Comparison of ENCODE assay signal across 11 cellular contexts in the genomic region with DNA sequence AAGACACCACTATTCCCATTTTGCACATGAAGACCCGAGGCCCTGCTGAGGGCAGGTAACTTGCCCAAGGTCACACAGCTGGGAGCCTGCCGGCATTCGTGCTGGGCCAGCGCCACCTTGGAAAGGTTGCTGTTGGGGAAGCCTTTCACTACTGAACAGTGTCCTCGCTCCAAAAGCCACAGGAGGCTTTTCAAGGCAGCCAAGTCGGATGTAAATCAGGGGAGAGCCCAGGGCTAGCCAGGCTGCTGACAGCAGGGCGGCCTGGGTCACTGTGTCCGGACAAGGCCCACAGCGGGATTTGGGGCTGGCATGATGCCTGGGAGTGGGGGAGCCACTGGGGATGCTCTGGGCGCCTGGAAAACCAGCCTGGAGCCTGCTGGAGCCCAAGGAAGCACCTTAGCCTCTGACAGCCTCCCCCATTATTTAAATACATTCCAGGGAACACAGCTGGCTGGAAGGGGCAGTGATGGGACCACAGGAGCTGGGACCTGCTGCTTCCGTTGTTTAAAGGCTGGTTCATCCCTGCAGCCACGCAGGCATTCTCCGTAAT. TPM values are rescaled to one million over a fixed set of nuclear protein-coding genes. Genes with fewer than 3 reads are reported as not detected.
DNase-seq lines count a peak whose midpoint lies in the region; TF ChIP-seq lines count a peak whose summit lies in the region.
"Had no signal": no experiment of that assay in that cellular context is flagged by ENCODE, and none has a peak within 500 bp of the region (broad histone marks: within the 10 kb centered on the region; RNA-seq: fewer than 3 reads in every experiment).

No MANE protein-coding gene starts in this region.

- H3K9me3 Mint-ChIP-seq in activated CD4-positive, alpha-beta memory T cell treated with anti-CD3 and anti-CD28 coated beads, Interleukin-2, amount 10 ng/mL, durations not matched to agents 7 days and 5 days: no peaks in the 10 kb centered on the region

- POLR2A ChIA-PET in PC-9 (lab: Charles Lee; ENCODE audit: unreplicated experiment): no interaction called here
- POLR2A ChIA-PET in activated CD4-positive, alpha-beta memory T cell treated with anti-CD3 and anti-CD28 coated beads, Interleukin-2, amount 10 ng/mL, durations not matched to agents 7 days and 5 days (lab: Charles Lee): interaction anchor here (1.2 kb wide), 1 partner anchor 9 kb away, joined by 3 read pairs; no protein-coding TSS in a partner anchor

- CTCF ChIA-PET in PC-9 (lab: Charles Lee): no interaction called here
- CTCF ChIA-PET in activated CD4-positive, alpha-beta memory T cell treated with anti-CD3 and anti-CD28 coated beads, Interleukin-2, amount 10 ng/mL, durations not matched to agents 7 days and 5 days (lab: Charles Lee): no interaction called here

- no peak for TF ChIP-seq EP300 in ovary (IDR thresholded peaks at IDR 0.05)

- peaks cover 15% of the 10 kb centered on the region for H4K20me1 ChIP-seq in DOHH2 (ENCODE audit: control insufficient read depth, insufficient read depth, low read depth, low read length)
- no peaks in the 10 kb centered on the region for H4K20me1 ChIP-seq in PC-9 (ENCODE audit: insufficient read depth)

- peaks cover 61% of the 10 kb centered on the region for H3K4me1 ChIP-seq in DOHH2 (ENCODE audit: control insufficient read depth, low read length)
- peaks cover 91% of the 10 kb centered on the region for H3K4me1 ChIP-seq in PC-9 (replicated peaks; ENCODE audit: insufficient read depth)
- H3K4me1 ChIP-seq in ovary (ENCODE audit: insufficient read depth): peaks cover 23% of the 10 kb centered on the region
- peaks cover 23 to 50% (median 24%) of the 10 kb centered on the region in 3 donors for H3K4me1 ChIP-seq in esophagus squamous epithelium

- H3K4me2 ChIP-seq in DOHH2 (ENCODE audit: low read length) (peak overlapping the region; percentile 39; the same call in 1 of the 2 replicates), PC-9 (peak overlapping the region; percentile 45)
- H3K4me2 ChIP-seq: BLaER1 had no signal

- H3K9me3 ChIP-seq in DOHH2 (ENCODE audit: control insufficient read depth, insufficient read depth, low read length) (no peaks in the 10 kb centered on the region), PC-9 (ENCODE audit: insufficient read depth, low read depth) (no peaks in the 10 kb centered on the region), ovary (no peaks in the 10 kb centered on the region), esophagus squamous epithelium (no peaks in the 10 kb centered on the region)
- H3K9me3 ChIP-seq: BLaER1, heart right ventricle had no signal

- H3K79me2 ChIP-seq in DOHH2 (ENCODE audit: control insufficient read depth, low read length) (peaks cover 92% of the 10 kb centered on the region), PC-9 (ENCODE audit: low read depth) (peaks cover 85% of the 10 kb centered on the region)

- H3K4me3 ChIP-seq in DOHH2 (ENCODE audit: low read length): no peak overlapping the region
- no peak overlapping the region for H3K4me3 ChIP-seq in PC-9
- H3K4me3 ChIP-seq in ovary: no peak overlapping the region
- H3K4me3 ChIP-seq in esophagus squamous epithelium: no peak overlapping the region
- H3K4me3 ChIP-seq: BLaER1, heart right ventricle had no signal

- no peak for DNase-seq in PC-9
- DNase-seq in globus pallidus (ENCODE audit: low spot score): peak; percentile 29
- DNase-seq in ovary: peak; percentile 69 to 90 (median 87)
- DNase-seq in GM20000 (ENCODE audit: low spot score): no peak
- DNase-seq in activated CD4-positive, alpha-beta memory T cell treated with anti-CD3 and anti-CD28 coated beads, Interleukin-2, amount 10 ng/mL, durations not matched to agents 7 days and 5 days: no peak
- DNase-seq in esophagus squamous epithelium (lab: John Stamatoyannopoulos, UW): no peak
- DNase-seq in stimulated activated CD4-positive, alpha-beta T cell treated with anti-CD3 and anti-CD28 coated beads, Interleukin-4, amount 100 ng/mL, for 4 hours: no peak
- DNase-seq: NCI-H1694 treated with DMSO at 0.1 percent for 48 hours had no signal

- H3K36me3 ChIP-seq in DOHH2 (ENCODE audit: control insufficient read depth, low read length): peaks cover 66% of the 10 kb centered on the region
- peaks cover 29% of the 10 kb centered on the region; the same call in 1 of the 2 replicates for H3K36me3 ChIP-seq in PC-9 (ENCODE audit: low read depth)
- H3K36me3 ChIP-seq in ovary: no peaks in the 10 kb centered on the region
- peaks cover 0 to 47% (median 0%) of the 10 kb centered on the region in 3 donors for H3K36me3 ChIP-seq in esophagus squamous epithelium

- H3K27ac Mint-ChIP-seq in activated CD4-positive, alpha-beta memory T cell treated with anti-CD3 and anti-CD28 coated beads, Interleukin-2, amount 10 ng/mL, durations not matched to agents 7 days and 5 days: no peak overlapping the region

- TF ChIP-seq CTCF in DOHH2 (IDR thresholded peaks at IDR 0.05; ENCODE audit: low read depth, low read length, poor library complexity, severe bottlenecking): no peak
- no peak for TF ChIP-seq CTCF in PC-9 (conservative IDR thresholded peaks at IDR 0.05)
- TF ChIP-seq CTCF in ovary (IDR thresholded peaks at IDR 0.05): no peak
- no peak for TF ChIP-seq CTCF in GM20000 (IDR thresholded peaks at IDR 0.05; ENCODE audit: extremely low read depth, missing control alignments)
- no peak for TF ChIP-seq CTCF in esophagus squamous epithelium (IDR thresholded peaks at IDR 0.05)

- H3K9me2 ChIP-seq in DOHH2 (replicated peaks; ENCODE audit: control insufficient read depth, low read length) (no peaks in the 10 kb centered on the region), PC-9 (ENCODE audit: insufficient read depth) (no peaks in the 10 kb centered on the region)

- intact Hi-C loops in PC-9 (cut with micrococcal nuclease; ENCODE audit: unreplicated experiment) (loop anchor here (1.0 kb wide), 1 partner anchor 152 kb away; no protein-coding TSS in a partner anchor), ovary (cut with DNase I) (loop anchor here in 1 of 4 donors (5.0 kb wide), 1 partner anchor 39 kb away; no protein-coding TSS in a partner anchor), esophagus squamous epithelium (cut with DNase I) (no loop called here)

- H3K4me3 Mint-ChIP-seq in activated CD4-positive, alpha-beta memory T cell treated with anti-CD3 and anti-CD28 coated beads, Interleukin-2, amount 10 ng/mL, durations not matched to agents 7 days and 5 days: no peak overlapping the region

- no peaks in the 10 kb centered on the region for H3K27me3 ChIP-seq in DOHH2 (ENCODE audit: control insufficient read depth, low read length)
- H3K27me3 ChIP-seq in PC-9 (ENCODE audit: insufficient read depth, low read depth): no peaks in the 10 kb centered on the region
- no peaks in the 10 kb centered on the region for H3K27me3 ChIP-seq in ovary
- H3K27me3 ChIP-seq in esophagus squamous epithelium: no peaks in the 10 kb centered on the region
- H3K27me3 ChIP-seq: BLaER1 had no signal

- no peak for TF ChIP-seq POLR2A in ovary (IDR thresholded peaks at IDR 0.05)
- no peak for TF ChIP-seq POLR2A in esophagus squamous epithelium (IDR thresholded peaks at IDR 0.05)

- no peak overlapping the region for H2AFZ ChIP-seq in PC-9

- WGBS in ovary, 3 donors: 4 to 8% (median 7%) methylated on average over 13 of the region's 13 CpGs
- WGBS in esophagus squamous epithelium, 2 donors: 75 to 92% methylated on average over 2 to 6 of the region's 13 CpGs

- H3K4me1 Mint-ChIP-seq in activated CD4-positive, alpha-beta memory T cell treated with anti-CD3 and anti-CD28 coated beads, Interleukin-2, amount 10 ng/mL, durations not matched to agents 7 days and 5 days: peaks cover 26% of the 10 kb centered on the region

- H3F3A ChIP-seq in DOHH2 (ENCODE audit: control insufficient read depth, insufficient read depth) (no peaks in the 10 kb centered on the region), PC-9 (ENCODE audit: insufficient read depth, low read depth) (peaks cover 54% of the 10 kb centered on the region)

- H3K36me3 Mint-ChIP-seq in activated CD4-positive, alpha-beta memory T cell treated with anti-CD3 and anti-CD28 coated beads, Interleukin-2, amount 10 ng/mL, durations not matched to agents 7 days and 5 days (ENCODE audit: low read depth): peaks cover 30% of the 10 kb centered on the region

- BruUV-seq in PC-9 (replicated peaks; lab: Mats Ljungman, UMichigan): no TSS peak

- H3K27ac ChIP-seq in DOHH2 (ENCODE audit: low read depth, low read length) (no peak overlapping the region), PC-9 (peak overlapping the region; percentile 99), ovary (no peak overlapping the region), esophagus squamous epithelium (no peak overlapping the region)
- H3K27ac ChIP-seq: BLaER1 had no signal

- H3K27me3 Mint-ChIP-seq in activated CD4-positive, alpha-beta memory T cell treated with anti-CD3 and anti-CD28 coated beads, Interleukin-2, amount 10 ng/mL, durations not matched to agents 7 days and 5 days: no peaks in the 10 kb centered on the region

RNA-seq across cellular contexts. Expression of gene SLC6A6, which starts 10.5 kb away (rescaled TPM):
- total RNA-seq in PC-9 (2021) (84.9 and 122 TPM in 2 replicates), ovary (100 to 1,000 TPM in 3 of 7 donors, 10 to 100 TPM in 4; 32.5 to 141 (median 80.5) TPM), esophagus squamous epithelium (10 to 100 TPM; 14.4 to 35.7 (median 17.0) TPM)
- 10 to 100 TPM; 37.6 to 81.1 TPM for polyA plus RNA-seq in ovary
- 10 to 100 TPM; 59.0 to 61.5 TPM for total RNA-seq in activated CD4-positive, alpha-beta memory T cell treated with anti-CD3 and anti-CD28 coated beads, Interleukin-2, amount 10 ng/mL, durations not matched to agents 7 days and 5 days

Comparison
In these comparisons a context has a peak if more than half of its experiments do, and no peak if none do; other contexts are left out.
1. DNase-seq: peak in globus pallidus (single experiment) and ovary (5 of 5); none in PC-9 (0 of 2), GM20000 (single experiment), activated CD4-positive, alpha-beta memory T cell treated with anti-CD3 and anti-CD28 coated beads, Interleukin-2, amount 10 ng/mL, durations not matched to agents 7 days and 5 days (single experiment), esophagus squamous epithelium (single experiment) and stimulated activated CD4-positive, alpha-beta T cell treated with anti-CD3 and anti-CD28 coated beads, Interleukin-4, amount 100 ng/mL, for 4 hours (0 of 2).